Comparison of ENCODE assay signal across 23 cellular contexts in the genomic region with DNA sequence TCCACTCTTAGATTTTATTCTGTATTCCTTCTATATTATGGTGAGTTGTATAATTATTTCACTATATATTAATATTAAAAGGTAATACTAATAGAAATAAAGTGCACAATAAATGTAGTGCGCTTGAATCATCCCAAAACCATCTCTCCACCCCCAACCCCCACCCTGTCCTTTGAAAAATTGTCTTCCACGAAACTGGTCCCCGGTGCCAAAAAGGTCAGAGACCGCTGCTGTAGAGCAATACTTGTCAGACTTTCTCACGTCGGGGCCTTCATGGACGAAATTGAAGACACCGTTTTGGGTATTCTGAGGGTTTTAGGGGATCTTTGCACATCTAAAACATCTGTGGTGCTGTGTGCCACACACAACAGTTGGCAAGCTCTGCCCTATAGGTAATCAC. TPM values are rescaled to one million over a fixed set of nuclear protein-coding genes. Genes with fewer than 3 reads are reported as not detected.
DNase-seq lines count a peak whose midpoint lies in the region; ATAC-seq and TF ChIP-seq lines count a peak whose summit lies in the region.
"Had no signal": no experiment of that assay in that cellular context is flagged by ENCODE, and none has a peak within 500 bp of the region (broad histone marks: within the 10 kb centered on the region; RNA-seq: fewer than 3 reads in every experiment).

No MANE protein-coding gene starts in this region.

- no peaks in the 10 kb centered on the region for H3K27me3 ChIP-seq in CD8-positive, alpha-beta memory T cell (ENCODE audit: insufficient read depth, low read length, poor library complexity, severe bottlenecking)
- H3K27me3 ChIP-seq in spleen (replicated peaks in 1 of 7) (no peaks in the 10 kb centered on the region), vagina (no peaks in the 10 kb centered on the region)
- H3K27me3 ChIP-seq: BLaER1 treated with 17β-estradiol and CSF1 and Interleukin-3, amounts not matched to agents 10 nM and 100 nM had no signal

- no peak overlapping the region for H3K4me3 Mint-ChIP-seq in activated naive CD8-positive, alpha-beta T cell
- no peak overlapping the region for H3K4me3 Mint-ChIP-seq in activated naive CD8-positive, alpha-beta T cell treated with anti-CD3 and anti-CD28 coated beads for 36 hours
- H3K4me3 Mint-ChIP-seq in CD8-positive, alpha-beta memory T cell, result peak overlapping the region in 4 of 7 donors; percentile 22 to 65 (median 35)

- DNase-seq in activated naive CD8-positive, alpha-beta T cell treated with anti-CD3 and anti-CD28 coated beads for 36 hours, result no peak
- DNase-seq in CD8-positive, alpha-beta memory T cell, result no peak
- DNase-seq in left lobe of liver (ENCODE audit: low spot score) (no peak), spleen (peak; percentile 19), amygdala (lab: John Stamatoyannopoulos, UW) (no peak), vagina (ENCODE audit: extremely low spot score in 2 of 2) (no peak)
- DNase-seq: ACHN; EL; GF-D8; Kasumi-1; NCI-H1694; NCI-H2081; NCI-H2171; NCI-H345; NCI-H524; NCI-H774; NK-92 treated with Interleukin-12 subunit alpha and Interleukin-12 subunit beta, amount 100 ng/mL, for 24 hours; SIG-M5 had no signal

- POLR2A ChIA-PET in CD8-positive, alpha-beta memory T cell (lab: Charles Lee), result no interaction called here

- H3K36me3 ChIP-seq in CD8-positive, alpha-beta memory T cell (ENCODE audit: insufficient read depth, low read length), result no peaks in the 10 kb centered on the region
- no peaks in the 10 kb centered on the region for H3K36me3 ChIP-seq in spleen
- no peaks in the 10 kb centered on the region for H3K36me3 ChIP-seq in vagina

- TF ChIP-seq POLR2A in spleen (IDR thresholded peaks at IDR 0.05), result no peak
- TF ChIP-seq POLR2A in vagina (IDR thresholded peaks at IDR 0.05), result no peak

- peak overlapping the region; percentile 34 for H3K27ac Mint-ChIP-seq in activated naive CD8-positive, alpha-beta T cell
- H3K27ac Mint-ChIP-seq in activated naive CD8-positive, alpha-beta T cell treated with anti-CD3 and anti-CD28 coated beads for 36 hours, result no peak overlapping the region
- H3K27ac Mint-ChIP-seq in CD8-positive, alpha-beta memory T cell, result peak overlapping the region in 2 of 8 donors; percentile 1 to 41

- ATAC-seq in left lobe of liver (peak; percentile 65), GM18873 (IDR thresholded peaks at IDR 0.05; ENCODE audit: low FRiP score, unreplicated experiment) (no peak)
- ATAC-seq: Panc1 had no signal

- peaks cover 87% of the 10 kb centered on the region for H3K4me1 ChIP-seq in CD8-positive, alpha-beta memory T cell (ENCODE audit: insufficient read depth, low read length)
- H3K4me1 ChIP-seq in spleen (peaks cover 38 to 100% (median 95%) of the 10 kb centered on the region in 6 donors), vagina (peaks cover 86% of the 10 kb centered on the region)

- H3K9me3 ChIP-seq in CD8-positive, alpha-beta memory T cell (ENCODE audit: low read length), result no peaks in the 10 kb centered on the region
- H3K9me3 ChIP-seq in spleen (peaks cover 0 to 7% (median 0%) of the 10 kb centered on the region in 8 donors), vagina (no peaks in the 10 kb centered on the region)

- 85 to 93% (median 90%) methylated on average over 8 of the region's 8 CpGs for WGBS in spleen, 5 donors

- peaks cover 3% of the 10 kb centered on the region for H3K36me3 Mint-ChIP-seq in activated naive CD8-positive, alpha-beta T cell
- peaks cover 48% of the 10 kb centered on the region for H3K36me3 Mint-ChIP-seq in activated naive CD8-positive, alpha-beta T cell treated with anti-CD3 and anti-CD28 coated beads for 36 hours
- peaks cover 0 to 10% (median 2%) of the 10 kb centered on the region in 3 donors for H3K36me3 Mint-ChIP-seq in CD8-positive, alpha-beta memory T cell

- H3K27ac ChIP-seq in CD8-positive, alpha-beta memory T cell (ENCODE audit: low read depth, low read length), result no peak overlapping the region
- H3K27ac ChIP-seq in spleen, result peak overlapping the region in 1 of 8 donors; percentile 12
- no peak overlapping the region for H3K27ac ChIP-seq in vagina
- H3K27ac ChIP-seq: 22Rv1; BLaER1 treated with 17β-estradiol and CSF1 and Interleukin-3, amounts not matched to agents 10 nM and 100 nM had no signal

- H3K4me3 ChIP-seq in CD8-positive, alpha-beta memory T cell (ENCODE audit: low read length), result no peak overlapping the region
- H3K4me3 ChIP-seq in spleen (no peak overlapping the region), vagina (no peak overlapping the region)
- H3K4me3 ChIP-seq: BLaER1 treated with 17β-estradiol and CSF1 and Interleukin-3, amounts not matched to agents 10 nM and 100 nM had no signal

- CTCF ChIA-PET in CD8-positive, alpha-beta memory T cell (lab: Charles Lee), result no interaction called here

- H3K4me1 Mint-ChIP-seq in activated naive CD8-positive, alpha-beta T cell (ENCODE audit: low read depth), result peaks cover 89% of the 10 kb centered on the region
- peaks cover 74% of the 10 kb centered on the region for H3K4me1 Mint-ChIP-seq in activated naive CD8-positive, alpha-beta T cell treated with anti-CD3 and anti-CD28 coated beads for 36 hours
- H3K4me1 Mint-ChIP-seq in CD8-positive, alpha-beta memory T cell, result peaks cover 81 to 97% (median 96%) of the 10 kb centered on the region in 3 donors

- intact Hi-C loops in spleen (cut with DNase I; ENCODE audit: low total_unique reads) (no loop called here), vagina (cut with DNase I) (no loop called here)

- no peak for TF ChIP-seq CTCF in spleen (IDR thresholded peaks at IDR 0.05 in 8 of 11, conservative IDR thresholded peaks at IDR 0.05 in 3 of 11)
- no peak for TF ChIP-seq CTCF in vagina (IDR thresholded peaks at IDR 0.05)

- peaks cover 7% of the 10 kb centered on the region for H3K9me3 Mint-ChIP-seq in activated naive CD8-positive, alpha-beta T cell (ENCODE audit: low read depth)
- peaks cover 12% of the 10 kb centered on the region for H3K9me3 Mint-ChIP-seq in activated naive CD8-positive, alpha-beta T cell treated with anti-CD3 and anti-CD28 coated beads for 36 hours
- H3K9me3 Mint-ChIP-seq in CD8-positive, alpha-beta memory T cell, result peaks cover 0 to 1% (median 0%) of the 10 kb centered on the region in 5 donors

- no peaks in the 10 kb centered on the region for H3K27me3 Mint-ChIP-seq in activated naive CD8-positive, alpha-beta T cell
- H3K27me3 Mint-ChIP-seq in activated naive CD8-positive, alpha-beta T cell treated with anti-CD3 and anti-CD28 coated beads for 36 hours, result no peaks in the 10 kb centered on the region
- no peaks in the 10 kb centered on the region for H3K27me3 Mint-ChIP-seq in CD8-positive, alpha-beta memory T cell

RNA-seq across cellular contexts. Expression of a gene that starts 19.6 kb away (rescaled TPM):
- 10 to 100 TPM; 63.1 to 64.3 TPM for total RNA-seq in activated naive CD8-positive, alpha-beta T cell treated with anti-CD3 and anti-CD28 coated beads for 36 hours
- 10 to 100 TPM; 66.1 to 69.6 TPM for total RNA-seq in CD8-positive, alpha-beta memory T cell
- polyA plus RNA-seq in CD8-positive, alpha-beta memory T cell, result 3.7 TPM
- total RNA-seq in left lobe of liver, result 21.6 TPM
- total RNA-seq in spleen, result 100 to 1,000 TPM in 4 of 7 donors, 10 to 100 TPM in 3; 86.9 to 115 (median 101) TPM
- polyA plus RNA-seq in spleen, result 10 to 100 TPM; 21.9 to 24.4 (median 22.7) TPM
- 78.1 TPM for total RNA-seq in vagina

Comparison
In these comparisons a context has a peak if more than half of its experiments do, and no peak if none do; other contexts are left out.
1. H3K4me3 Mint-ChIP-seq: peak in CD8-positive, alpha-beta memory T cell (4 of 7); none in activated naive CD8-positive, alpha-beta T cell (single experiment) and activated naive CD8-positive, alpha-beta T cell treated with anti-CD3 and anti-CD28 coated beads for 36 hours (single experiment).